Comparison of ENCODE assay signal across 1 cellular context in the genomic region with DNA sequence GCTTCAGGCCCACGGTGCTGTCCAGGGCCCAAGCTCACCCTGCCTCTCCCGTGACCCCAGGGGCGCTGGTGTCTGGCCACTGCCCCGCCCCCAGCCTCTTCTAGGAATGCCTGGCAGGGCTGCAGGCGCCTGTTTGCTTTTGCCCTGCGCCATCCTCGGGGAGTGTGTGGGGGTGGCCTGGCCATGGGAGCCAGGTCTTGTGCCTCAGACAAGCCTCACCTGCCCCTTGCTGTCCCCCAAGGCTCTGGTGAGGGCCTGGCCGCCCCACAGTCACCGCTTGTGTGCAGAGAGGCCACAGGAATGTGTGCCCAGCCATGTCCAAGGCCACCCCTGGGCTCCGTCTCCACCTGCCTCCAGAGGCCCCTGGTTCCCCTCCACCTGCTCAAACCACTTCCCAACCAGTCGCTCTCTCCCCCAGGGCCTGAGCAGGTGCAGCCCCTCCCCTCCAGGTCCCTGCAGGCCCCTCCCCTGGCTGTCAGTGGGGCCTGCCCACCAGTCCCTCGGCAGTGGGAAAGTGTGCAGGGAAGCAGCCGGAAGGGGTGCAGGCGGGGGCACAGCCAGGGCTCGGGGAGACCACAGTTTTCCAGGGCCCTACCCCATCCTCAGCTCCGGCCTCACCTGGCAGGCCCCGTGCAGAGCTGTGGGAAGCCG.
TF ChIP-seq lines count a peak whose summit lies in the region.

No MANE protein-coding gene starts in this region.

TF ChIP-seq in HepG2, 621 proteins besides CTCF, POLR2A, EP300 and RAD21 (continues in another document):
- no peak for TF ChIP-seq CHCHD3 (CRISPR knock-in tag; IDR thresholded peaks at IDR 0.05)
- TF ChIP-seq MYNN (CRISPR knock-in tag; IDR thresholded peaks at IDR 0.05; ENCODE audit: low read depth), result no peak
- no peak for TF ChIP-seq MAFG (CRISPR knock-in tag; IDR thresholded peaks at IDR 0.05)
- TF ChIP-seq SP140L (CRISPR knock-in tag; IDR thresholded peaks at IDR 0.05; ENCODE audit: borderline replicate concordance), result no peak
- TF ChIP-seq ZNF326 (CRISPR knock-in tag; IDR thresholded peaks at IDR 0.05; ENCODE audit: borderline replicate concordance), result no peak
- TF ChIP-seq ZNF451 (CRISPR knock-in tag; IDR thresholded peaks at IDR 0.05), result no peak
- TF ChIP-seq ZNF30 (CRISPR knock-in tag; IDR thresholded peaks at IDR 0.05), result no peak
- TF ChIP-seq ZNF792 (CRISPR knock-in tag; IDR thresholded peaks at IDR 0.05), result no peak; the same call in 1 of the 2 replicates
- TF ChIP-seq ZEB1 (IDR thresholded peaks at IDR 0.05; ENCODE audit: insufficient replicate concordance, low read depth), result peak; percentile 93
- peak; percentile 90 for TF ChIP-seq DNMT1 (CRISPR knock-in tag; IDR thresholded peaks at IDR 0.05)
- peak; percentile 37; the same call in 1 of the 2 replicates for TF ChIP-seq ZMYM3 (CRISPR knock-in tag; IDR thresholded peaks at IDR 0.05)
- TF ChIP-seq JARID2 (CRISPR knock-in tag; IDR thresholded peaks at IDR 0.05; ENCODE audit: insufficient replicate concordance), result no peak
- no peak for TF ChIP-seq TAF15 (IDR thresholded peaks at IDR 0.05; ENCODE audit: low read depth, low read length, poor library complexity, severe bottlenecking)
- TF ChIP-seq GPN1 (CRISPR knock-in tag; IDR thresholded peaks at IDR 0.05; ENCODE audit: borderline replicate concordance), result no peak
- TF ChIP-seq, protein P1, sequence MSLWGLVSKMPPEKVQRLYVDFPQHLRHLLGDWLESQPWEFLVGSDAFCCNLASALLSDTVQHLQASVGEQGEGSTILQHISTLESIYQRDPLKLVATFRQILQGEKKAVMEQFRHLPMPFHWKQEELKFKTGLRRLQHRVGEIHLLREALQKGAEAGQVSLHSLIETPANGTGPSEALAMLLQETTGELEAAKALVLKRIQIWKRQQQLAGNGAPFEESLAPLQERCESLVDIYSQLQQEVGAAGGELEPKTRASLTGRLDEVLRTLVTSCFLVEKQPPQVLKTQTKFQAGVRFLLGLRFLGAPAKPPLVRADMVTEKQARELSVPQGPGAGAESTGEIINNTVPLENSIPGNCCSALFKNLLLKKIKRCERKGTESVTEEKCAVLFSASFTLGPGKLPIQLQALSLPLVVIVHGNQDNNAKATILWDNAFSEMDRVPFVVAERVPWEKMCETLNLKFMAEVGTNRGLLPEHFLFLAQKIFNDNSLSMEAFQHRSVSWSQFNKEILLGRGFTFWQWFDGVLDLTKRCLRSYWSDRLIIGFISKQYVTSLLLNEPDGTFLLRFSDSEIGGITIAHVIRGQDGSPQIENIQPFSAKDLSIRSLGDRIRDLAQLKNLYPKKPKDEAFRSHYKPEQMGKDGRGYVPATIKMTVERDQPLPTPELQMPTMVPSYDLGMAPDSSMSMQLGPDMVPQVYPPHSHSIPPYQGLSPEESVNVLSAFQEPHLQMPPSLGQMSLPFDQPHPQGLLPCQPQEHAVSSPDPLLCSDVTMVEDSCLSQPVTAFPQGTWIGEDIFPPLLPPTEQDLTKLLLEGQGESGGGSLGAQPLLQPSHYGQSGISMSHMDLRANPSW (CRISPR knock-in tag; IDR thresholded peaks at IDR 0.05; ENCODE audit: borderline replicate concordance), result no peak; the same call in 1 of the 2 replicates
- TF ChIP-seq ZBTB7A (CRISPR knock-in tag; IDR thresholded peaks at IDR 0.05), result no peak
- no peak for TF ChIP-seq FOXK2 (IDR thresholded peaks at IDR 0.05)
- no peak for TF ChIP-seq ZBTB42 (CRISPR knock-in tag; IDR thresholded peaks at IDR 0.05)
- TF ChIP-seq MED1 (CRISPR knock-in tag; IDR thresholded peaks at IDR 0.05), result peak; percentile 34; the same call in 1 of the 2 replicates
- TF ChIP-seq HMG20A (CRISPR knock-in tag; IDR thresholded peaks at IDR 0.05; ENCODE audit: borderline replicate concordance), result peak; percentile 52; the same call in 1 of the 2 replicates
- TF ChIP-seq MBNL3 (CRISPR knock-in tag; conservative IDR thresholded peaks at IDR 0.05), result no peak
- no peak for TF ChIP-seq NFATC3 (CRISPR knock-in tag; IDR thresholded peaks at IDR 0.05)
- TF ChIP-seq NPAS2 (CRISPR knock-in tag; IDR thresholded peaks at IDR 0.05; ENCODE audit: borderline replicate concordance), result 0 out of 2 replicates have a peak, but pooled peaks have one; percentile 23
- peak; percentile 48; the same call in 1 of the 2 replicates for TF ChIP-seq ERF (CRISPR knock-in tag; IDR thresholded peaks at IDR 0.05)
- TF ChIP-seq GZF1 (CRISPR knock-in tag; IDR thresholded peaks at IDR 0.05), result no peak
- TF ChIP-seq, protein P2, sequence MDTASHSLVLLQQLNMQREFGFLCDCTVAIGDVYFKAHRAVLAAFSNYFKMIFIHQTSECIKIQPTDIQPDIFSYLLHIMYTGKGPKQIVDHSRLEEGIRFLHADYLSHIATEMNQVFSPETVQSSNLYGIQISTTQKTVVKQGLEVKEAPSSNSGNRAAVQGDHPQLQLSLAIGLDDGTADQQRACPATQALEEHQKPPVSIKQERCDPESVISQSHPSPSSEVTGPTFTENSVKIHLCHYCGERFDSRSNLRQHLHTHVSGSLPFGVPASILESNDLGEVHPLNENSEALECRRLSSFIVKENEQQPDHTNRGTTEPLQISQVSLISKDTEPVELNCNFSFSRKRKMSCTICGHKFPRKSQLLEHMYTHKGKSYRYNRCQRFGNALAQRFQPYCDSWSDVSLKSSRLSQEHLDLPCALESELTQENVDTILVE (CRISPR knock-in tag; IDR thresholded peaks at IDR 0.05), result 0 out of 2 replicates have a peak, but pooled peaks have one; percentile 21
- TF ChIP-seq ZSCAN22 (CRISPR knock-in tag; IDR thresholded peaks at IDR 0.05), result no peak
- TF ChIP-seq, protein P3, sequence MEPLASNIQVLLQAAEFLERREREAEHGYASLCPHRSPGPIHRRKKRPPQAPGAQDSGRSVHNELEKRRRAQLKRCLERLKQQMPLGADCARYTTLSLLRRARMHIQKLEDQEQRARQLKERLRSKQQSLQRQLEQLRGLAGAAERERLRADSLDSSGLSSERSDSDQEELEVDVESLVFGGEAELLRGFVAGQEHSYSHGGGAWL (CRISPR knock-in tag; IDR thresholded peaks at IDR 0.05), result peak; percentile 29; the same call in 1 of the 2 replicates
- TF ChIP-seq HOXA9 (CRISPR knock-in tag; IDR thresholded peaks at IDR 0.05; ENCODE audit: borderline replicate concordance), result no peak
- no peak for TF ChIP-seq ZNF558 (CRISPR knock-in tag; IDR thresholded peaks at IDR 0.05; ENCODE audit: borderline replicate concordance)
- TF ChIP-seq, protein P4, sequence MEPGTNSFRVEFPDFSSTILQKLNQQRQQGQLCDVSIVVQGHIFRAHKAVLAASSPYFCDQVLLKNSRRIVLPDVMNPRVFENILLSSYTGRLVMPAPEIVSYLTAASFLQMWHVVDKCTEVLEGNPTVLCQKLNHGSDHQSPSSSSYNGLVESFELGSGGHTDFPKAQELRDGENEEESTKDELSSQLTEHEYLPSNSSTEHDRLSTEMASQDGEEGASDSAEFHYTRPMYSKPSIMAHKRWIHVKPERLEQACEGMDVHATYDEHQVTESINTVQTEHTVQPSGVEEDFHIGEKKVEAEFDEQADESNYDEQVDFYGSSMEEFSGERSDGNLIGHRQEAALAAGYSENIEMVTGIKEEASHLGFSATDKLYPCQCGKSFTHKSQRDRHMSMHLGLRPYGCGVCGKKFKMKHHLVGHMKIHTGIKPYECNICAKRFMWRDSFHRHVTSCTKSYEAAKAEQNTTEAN (CRISPR knock-in tag; conservative IDR thresholded peaks at IDR 0.05), result no peak
- TF ChIP-seq ZNF207 (IDR thresholded peaks at IDR 0.05; ENCODE audit: borderline replicate concordance), result no peak
- TF ChIP-seq TARDBP (CRISPR knock-in tag; IDR thresholded peaks at IDR 0.05), result no peak
- TF ChIP-seq, protein P5, sequence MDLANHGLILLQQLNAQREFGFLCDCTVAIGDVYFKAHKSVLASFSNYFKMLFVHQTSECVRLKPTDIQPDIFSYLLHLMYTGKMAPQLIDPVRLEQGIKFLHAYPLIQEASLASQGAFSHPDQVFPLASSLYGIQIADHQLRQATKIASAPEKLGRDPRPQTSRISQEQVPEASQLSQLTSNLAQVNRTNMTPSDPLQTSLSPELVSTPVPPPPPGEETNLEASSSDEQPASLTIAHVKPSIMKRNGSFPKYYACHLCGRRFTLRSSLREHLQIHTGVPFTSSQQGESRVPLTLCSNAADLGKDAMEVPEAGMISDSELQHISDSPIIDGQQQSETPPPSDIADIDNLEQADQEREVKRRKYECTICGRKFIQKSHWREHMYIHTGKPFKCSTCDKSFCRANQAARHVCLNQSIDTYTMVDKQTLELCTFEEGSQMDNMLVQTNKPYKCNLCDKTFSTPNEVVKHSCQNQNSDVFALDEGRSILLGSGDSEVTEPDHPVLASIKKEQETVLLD (CRISPR knock-in tag; IDR thresholded peaks at IDR 0.05; ENCODE audit: low read depth), result no peak
- TF ChIP-seq HNRNPUL1 (IDR thresholded peaks at IDR 0.05; ENCODE audit: low read depth, low read length), result no peak
- peak; percentile 40; the same call in 1 of the 2 replicates for TF ChIP-seq MYC (CRISPR knock-in tag; IDR thresholded peaks at IDR 0.05; ENCODE audit: borderline replicate concordance)
- TF ChIP-seq RBFOX2 (IDR thresholded peaks at IDR 0.05; ENCODE audit: low read depth, low read length), result 0 out of 2 replicates have a peak, but pooled peaks have one; percentile 35
- TF ChIP-seq, protein P6, sequence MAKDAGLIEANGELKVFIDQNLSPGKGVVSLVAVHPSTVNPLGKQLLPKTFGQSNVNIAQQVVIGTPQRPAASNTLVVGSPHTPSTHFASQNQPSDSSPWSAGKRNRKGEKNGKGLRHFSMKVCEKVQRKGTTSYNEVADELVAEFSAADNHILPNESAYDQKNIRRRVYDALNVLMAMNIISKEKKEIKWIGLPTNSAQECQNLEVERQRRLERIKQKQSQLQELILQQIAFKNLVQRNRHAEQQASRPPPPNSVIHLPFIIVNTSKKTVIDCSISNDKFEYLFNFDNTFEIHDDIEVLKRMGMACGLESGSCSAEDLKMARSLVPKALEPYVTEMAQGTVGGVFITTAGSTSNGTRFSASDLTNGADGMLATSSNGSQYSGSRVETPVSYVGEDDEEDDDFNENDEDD (CRISPR knock-in tag; IDR thresholded peaks at IDR 0.05; ENCODE audit: borderline replicate concordance), result no peak
- TF ChIP-seq, protein P7, sequence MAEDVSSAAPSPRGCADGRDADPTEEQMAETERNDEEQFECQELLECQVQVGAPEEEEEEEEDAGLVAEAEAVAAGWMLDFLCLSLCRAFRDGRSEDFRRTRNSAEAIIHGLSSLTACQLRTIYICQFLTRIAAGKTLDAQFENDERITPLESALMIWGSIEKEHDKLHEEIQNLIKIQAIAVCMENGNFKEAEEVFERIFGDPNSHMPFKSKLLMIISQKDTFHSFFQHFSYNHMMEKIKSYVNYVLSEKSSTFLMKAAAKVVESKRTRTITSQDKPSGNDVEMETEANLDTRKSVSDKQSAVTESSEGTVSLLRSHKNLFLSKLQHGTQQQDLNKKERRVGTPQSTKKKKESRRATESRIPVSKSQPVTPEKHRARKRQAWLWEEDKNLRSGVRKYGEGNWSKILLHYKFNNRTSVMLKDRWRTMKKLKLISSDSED (CRISPR knock-in tag; IDR thresholded peaks at IDR 0.05), result no peak
- no peak for TF ChIP-seq ZNF543 (CRISPR knock-in tag; IDR thresholded peaks at IDR 0.05)
- TF ChIP-seq, protein P8, sequence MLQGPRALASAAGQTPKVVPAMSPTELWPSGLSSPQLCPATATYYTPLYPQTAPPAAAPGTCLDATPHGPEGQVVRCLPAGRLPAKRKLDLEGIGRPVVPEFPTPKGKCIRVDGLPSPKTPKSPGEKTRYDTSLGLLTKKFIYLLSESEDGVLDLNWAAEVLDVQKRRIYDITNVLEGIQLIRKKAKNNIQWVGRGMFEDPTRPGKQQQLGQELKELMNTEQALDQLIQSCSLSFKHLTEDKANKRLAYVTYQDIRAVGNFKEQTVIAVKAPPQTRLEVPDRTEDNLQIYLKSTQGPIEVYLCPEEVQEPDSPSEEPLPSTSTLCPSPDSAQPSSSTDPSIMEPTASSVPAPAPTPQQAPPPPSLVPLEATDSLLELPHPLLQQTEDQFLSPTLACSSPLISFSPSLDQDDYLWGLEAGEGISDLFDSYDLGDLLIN (CRISPR knock-in tag; IDR thresholded peaks at IDR 0.05; ENCODE audit: borderline replicate concordance), result no peak
- no peak for TF ChIP-seq RFX3 (CRISPR knock-in tag; IDR thresholded peaks at IDR 0.05)
- TF ChIP-seq, protein P9, sequence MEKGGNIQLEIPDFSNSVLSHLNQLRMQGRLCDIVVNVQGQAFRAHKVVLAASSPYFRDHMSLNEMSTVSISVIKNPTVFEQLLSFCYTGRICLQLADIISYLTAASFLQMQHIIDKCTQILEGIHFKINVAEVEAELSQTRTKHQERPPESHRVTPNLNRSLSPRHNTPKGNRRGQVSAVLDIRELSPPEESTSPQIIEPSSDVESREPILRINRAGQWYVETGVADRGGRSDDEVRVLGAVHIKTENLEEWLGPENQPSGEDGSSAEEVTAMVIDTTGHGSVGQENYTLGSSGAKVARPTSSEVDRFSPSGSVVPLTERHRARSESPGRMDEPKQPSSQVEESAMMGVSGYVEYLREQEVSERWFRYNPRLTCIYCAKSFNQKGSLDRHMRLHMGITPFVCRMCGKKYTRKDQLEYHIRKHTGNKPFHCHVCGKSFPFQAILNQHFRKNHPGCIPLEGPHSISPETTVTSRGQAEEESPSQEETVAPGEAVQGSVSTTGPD (CRISPR knock-in tag; IDR thresholded peaks at IDR 0.05), result peak; percentile 87
- TF ChIP-seq ZNF615 (CRISPR knock-in tag; IDR thresholded peaks at IDR 0.05; ENCODE audit: borderline replicate concordance), result no peak
- TF ChIP-seq CBX2 (IDR thresholded peaks at IDR 0.05; ENCODE audit: low read depth, low read length), result no peak
- TF ChIP-seq CBX2 (CRISPR knock-in tag; IDR thresholded peaks at IDR 0.05; ENCODE audit: low read depth), result no peak
- TF ChIP-seq, protein P10, sequence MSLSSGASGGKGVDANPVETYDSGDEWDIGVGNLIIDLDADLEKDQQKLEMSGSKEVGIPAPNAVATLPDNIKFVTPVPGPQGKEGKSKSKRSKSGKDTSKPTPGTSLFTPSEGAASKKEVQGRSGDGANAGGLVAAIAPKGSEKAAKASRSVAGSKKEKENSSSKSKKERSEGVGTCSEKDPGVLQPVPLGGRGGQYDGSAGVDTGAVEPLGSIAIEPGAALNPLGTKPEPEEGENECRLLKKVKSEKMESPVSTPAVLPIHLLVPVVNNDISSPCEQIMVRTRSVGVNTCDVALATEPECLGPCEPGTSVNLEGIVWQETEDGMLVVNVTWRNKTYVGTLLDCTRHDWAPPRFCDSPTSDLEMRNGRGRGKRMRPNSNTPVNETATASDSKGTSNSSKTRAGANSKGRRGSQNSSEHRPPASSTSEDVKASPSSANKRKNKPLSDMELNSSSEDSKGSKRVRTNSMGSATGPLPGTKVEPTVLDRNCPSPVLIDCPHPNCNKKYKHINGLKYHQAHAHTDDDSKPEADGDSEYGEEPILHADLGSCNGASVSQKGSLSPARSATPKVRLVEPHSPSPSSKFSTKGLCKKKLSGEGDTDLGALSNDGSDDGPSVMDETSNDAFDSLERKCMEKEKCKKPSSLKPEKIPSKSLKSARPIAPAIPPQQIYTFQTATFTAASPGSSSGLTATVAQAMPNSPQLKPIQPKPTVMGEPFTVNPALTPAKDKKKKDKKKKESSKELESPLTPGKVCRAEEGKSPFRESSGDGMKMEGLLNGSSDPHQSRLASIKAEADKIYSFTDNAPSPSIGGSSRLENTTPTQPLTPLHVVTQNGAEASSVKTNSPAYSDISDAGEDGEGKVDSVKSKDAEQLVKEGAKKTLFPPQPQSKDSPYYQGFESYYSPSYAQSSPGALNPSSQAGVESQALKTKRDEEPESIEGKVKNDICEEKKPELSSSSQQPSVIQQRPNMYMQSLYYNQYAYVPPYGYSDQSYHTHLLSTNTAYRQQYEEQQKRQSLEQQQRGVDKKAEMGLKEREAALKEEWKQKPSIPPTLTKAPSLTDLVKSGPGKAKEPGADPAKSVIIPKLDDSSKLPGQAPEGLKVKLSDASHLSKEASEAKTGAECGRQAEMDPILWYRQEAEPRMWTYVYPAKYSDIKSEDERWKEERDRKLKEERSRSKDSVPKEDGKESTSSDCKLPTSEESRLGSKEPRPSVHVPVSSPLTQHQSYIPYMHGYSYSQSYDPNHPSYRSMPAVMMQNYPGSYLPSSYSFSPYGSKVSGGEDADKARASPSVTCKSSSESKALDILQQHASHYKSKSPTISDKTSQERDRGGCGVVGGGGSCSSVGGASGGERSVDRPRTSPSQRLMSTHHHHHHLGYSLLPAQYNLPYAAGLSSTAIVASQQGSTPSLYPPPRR (CRISPR knock-in tag; IDR thresholded peaks at IDR 0.05; ENCODE audit: borderline replicate concordance), result peak; percentile 70
